Comparison of ENCODE assay signal across 9 cellular contexts in the genomic region with DNA sequence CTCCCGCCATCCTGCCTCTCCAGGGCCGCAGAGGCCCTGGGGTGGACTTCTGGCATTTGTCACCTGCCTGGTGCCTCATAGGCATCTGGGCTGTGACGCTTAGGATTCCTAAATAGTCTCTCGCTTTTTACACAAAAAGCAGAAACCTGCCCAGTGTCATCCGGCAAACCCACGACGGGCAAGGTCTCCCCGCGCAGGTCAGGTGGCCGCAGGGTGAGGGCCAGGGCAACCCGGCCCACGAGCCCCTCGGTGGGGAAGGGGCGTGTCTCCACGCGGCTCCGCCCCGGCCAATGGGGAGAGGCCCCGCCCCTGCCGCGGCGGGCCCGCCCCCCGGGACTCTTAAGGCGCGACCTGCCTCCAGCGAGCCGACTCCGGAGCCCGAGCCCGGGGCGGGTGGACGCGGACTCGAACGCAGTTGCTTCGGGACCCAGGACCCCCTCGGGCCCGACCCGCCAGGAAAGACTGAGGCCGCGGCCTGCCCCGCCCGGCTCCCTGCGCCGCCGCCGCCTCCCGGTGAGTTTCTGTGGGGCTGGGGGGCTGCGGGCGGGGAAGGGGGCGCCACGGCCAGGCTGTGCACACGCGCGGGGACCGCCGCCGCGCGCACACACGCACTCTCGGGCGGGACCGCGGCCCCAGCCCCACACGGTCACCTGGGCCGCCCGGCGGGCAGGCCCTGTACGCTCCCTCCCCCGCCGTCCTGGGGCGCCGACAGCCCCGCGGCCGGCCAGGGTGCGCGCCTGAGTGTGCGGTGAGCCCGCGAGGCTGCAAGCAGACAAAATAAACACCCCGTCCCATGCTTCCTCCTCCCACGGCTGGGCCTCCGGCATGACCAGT. TPM values are rescaled to one million over a fixed set of nuclear protein-coding genes. Genes with fewer than 3 reads are reported as not detected.
DNase-seq lines count a peak whose midpoint lies in the region; ATAC-seq, FAIRE-seq and TF ChIP-seq lines count a peak whose summit lies in the region.
"Had no signal": no experiment of that assay in that cellular context is flagged by ENCODE, and none has a peak within 500 bp of the region (broad histone marks: within the 10 kb centered on the region; RNA-seq: fewer than 3 reads in every experiment).

A gene (plus strand): TSS at position 368 of the 834 bp plus-strand sequence. CDS start 9,030 bp downstream, outside the sequence.

- H3K27me3 ChIP-seq in astrocyte (ENCODE audit: insufficient read depth, low read length) (no peaks in the 10 kb centered on the region), vagina (no peaks in the 10 kb centered on the region)

- no peak for TF ChIP-seq CTCF in astrocyte (IDR thresholded peaks at IDR 0.05; ENCODE audit: insufficient read depth, low read depth, low read length)
- TF ChIP-seq CTCF in retinal pigment epithelial cell (conservative IDR thresholded peaks at IDR 0.05; ENCODE audit: low read depth, low read length) = no peak
- no peak for TF ChIP-seq CTCF in vagina (IDR thresholded peaks at IDR 0.05)

- peak within 1 kb of the TSS; percentile 91 for H3K9ac ChIP-seq in astrocyte (ENCODE audit: low read length)

- peaks cover 29% of the 10 kb centered on the region for H3K4me1 Mint-ChIP-seq in astrocyte (ENCODE audit: low read depth, unreplicated experiment)

- peaks cover 45% of the 10 kb centered on the region for H3K79me2 ChIP-seq in astrocyte (ENCODE audit: insufficient read depth, low read length)

- peaks cover 37% of the 10 kb centered on the region for H4K20me1 ChIP-seq in astrocyte (ENCODE audit: insufficient read depth, low read length)

- no peaks in the 10 kb centered on the region for H3K36me3 ChIP-seq in astrocyte (ENCODE audit: insufficient read depth, low read length)
- H3K36me3 ChIP-seq in vagina = no peaks in the 10 kb centered on the region

- peak within 1 kb of the TSS; percentile 96 for H3K4me2 ChIP-seq in astrocyte (ENCODE audit: low read length)

- H3K4me1 ChIP-seq in astrocyte (ENCODE audit: insufficient read depth, low read length) = peaks cover 60% of the 10 kb centered on the region
- H3K4me1 ChIP-seq in vagina = peaks cover 74% of the 10 kb centered on the region

- DNase-seq in ELF-1 (ENCODE audit: low read depth, low spot score) = peak; percentile 86
- peak; percentile 83 for DNase-seq in T1000 (lab: John Stamatoyannopoulos, UW)
- DNase-seq in astrocyte (ENCODE audit: low read depth) = peak; percentile 47
- DNase-seq in hippocampal formation (lab: John Stamatoyannopoulos, UW) = peak; percentile 28 to 48
- DNase-seq in retinal pigment epithelial cell (ENCODE audit: low read depth) = no peak
- DNase-seq in vagina (ENCODE audit: extremely low spot score in 2 of 2) = no peak
- no peak for DNase-seq in NCI-H446 (lab: John Stamatoyannopoulos, UW)

- no peaks in the 10 kb centered on the region for H3K27me3 Mint-ChIP-seq in astrocyte (ENCODE audit: low read depth, unreplicated experiment)

- H3K9me3 ChIP-seq in astrocyte (ENCODE audit: insufficient read depth, low read depth, low read length) = no peaks in the 10 kb centered on the region
- H3K9me3 ChIP-seq in vagina = no peaks in the 10 kb centered on the region

- intact Hi-C loops in vagina (cut with DNase I) = no loop called here

- no peak within 1 kb of the TSS for H2AFZ ChIP-seq in astrocyte (ENCODE audit: low read depth, low read length)

- H3K27ac Mint-ChIP-seq in astrocyte (ENCODE audit: unreplicated experiment) = no peak within 1 kb of the TSS

- TF ChIP-seq POLR2A in vagina (IDR thresholded peaks at IDR 0.05) = peak; percentile 89 to 97

- peak within 1 kb of the TSS; percentile 83 for H3K4me3 ChIP-seq in astrocyte (ENCODE audit: insufficient read depth, low read depth, low read length)
- peak within 1 kb of the TSS; percentile 84 for H3K4me3 ChIP-seq in retinal pigment epithelial cell (ENCODE audit: low read length)
- peak within 1 kb of the TSS; percentile 56 to 92 for H3K4me3 ChIP-seq in vagina

- no peaks in the 10 kb centered on the region for H3K9me3 Mint-ChIP-seq in astrocyte (ENCODE audit: unreplicated experiment)

- H3K36me3 Mint-ChIP-seq in astrocyte (ENCODE audit: low read depth, unreplicated experiment) = peaks cover 6% of the 10 kb centered on the region

- ATAC-seq in HG02870 (IDR thresholded peaks at IDR 0.05; ENCODE audit: unreplicated experiment) = peak; percentile 77

- no peak for FAIRE-seq in astrocyte (lab: Jason Lieb, UNC)
- FAIRE-seq: endometrium had no signal

- peak within 1 kb of the TSS; percentile 89 for H3K4me3 Mint-ChIP-seq in astrocyte (ENCODE audit: unreplicated experiment)

- H3K27ac ChIP-seq in astrocyte (ENCODE audit: low read depth, low read length) (peak within 1 kb of the TSS; percentile 95), vagina (peak within 1 kb of the TSS; percentile 91)

RNA-seq across cellular contexts. Expression of the gene that starts here (rescaled TPM):
- 32.0 and 38.7 TPM in 2 replicates for total RNA-seq in astrocyte
- total RNA-seq in vagina = 37.6 TPM

Comparison
In these comparisons a context has a peak if more than half of its experiments do, and no peak if none do; other contexts are left out.
1. DNase-seq: peak in ELF-1 (single experiment), T1000 (single experiment), astrocyte (single experiment) and hippocampal formation (2 of 2); none in retinal pigment epithelial cell (single experiment), vagina (0 of 2) and NCI-H446 (0 of 2).
2. Peak in every context shown above with its lines, with median percentiles within 50 percentile points of each other: H3K4me3 ChIP-seq.